Comparison of ENCODE assay signal across 24 cellular contexts in the genomic region with DNA sequence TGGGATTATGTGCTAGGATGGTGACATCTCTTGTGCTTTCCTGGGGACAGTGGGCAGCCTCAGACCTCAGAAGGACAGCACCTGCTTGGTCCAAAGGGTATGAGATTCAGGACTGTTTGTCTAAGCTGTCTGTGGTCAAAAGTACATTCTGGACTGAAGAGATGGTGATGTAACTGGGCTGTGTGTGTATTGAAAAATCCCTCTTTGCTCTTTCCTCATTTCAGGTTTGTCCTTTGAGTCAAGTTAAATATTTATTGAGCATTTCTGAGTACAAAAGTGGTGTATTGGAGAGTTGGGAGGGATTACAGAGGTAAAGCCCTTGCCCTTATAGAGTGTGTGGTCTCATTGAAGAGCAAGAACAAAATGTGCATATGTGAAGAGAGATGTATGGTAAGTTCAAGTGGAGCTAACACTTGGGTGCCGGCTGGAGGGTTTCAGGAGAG. TPM values are rescaled to one million over a fixed set of nuclear protein-coding genes. Genes with fewer than 3 reads are reported as not detected.
DNase-seq lines count a peak whose midpoint lies in the region; ATAC-seq and TF ChIP-seq lines count a peak whose summit lies in the region.
"Had no signal": no experiment of that assay in that cellular context is flagged by ENCODE, and none has a peak within 500 bp of the region (broad histone marks: within the 10 kb centered on the region; RNA-seq: fewer than 3 reads in every experiment).

No MANE protein-coding gene starts in this region.

- no peak overlapping the region for H3K27ac ChIP-seq in brain microvascular endothelial cell
- H3K27ac ChIP-seq in mesenchymal stem cell (ENCODE audit: low read length, poor library complexity, severe bottlenecking) = no peak overlapping the region
- H3K27ac ChIP-seq: colonic mucosa, VCaP had no signal

- H2BK120ac ChIP-seq in mesenchymal stem cell (ENCODE audit: low read depth, low read length) = no peak overlapping the region

- no peak overlapping the region for H2AFZ ChIP-seq in mesenchymal stem cell (ENCODE audit: low read depth, low read length)

- H2BK5ac ChIP-seq in mesenchymal stem cell (ENCODE audit: low read depth, low read length, poor library complexity, severe bottlenecking) = no peak overlapping the region

- peak overlapping the region; percentile 27 for H3K4me3 Mint-ChIP-seq in stimulated activated naive CD8-positive, alpha-beta T cell treated with anti-CD3 and anti-CD28 coated beads, Interleukin-15, Interleukin-2, amounts not matched to agents 100 ng/mL and 50 ng/mL, for 24 hours
- H3K4me3 Mint-ChIP-seq: CD4-positive, alpha-beta memory T cell; endodermal cell; immature natural killer cell; memory B cell; natural killer cell treated with Interleukin-12 subunit alpha and Interleukin-12 subunit beta and Interleukin-15 and Interleukin-18, amount 100 ng/mL, for 72 hours had no signal

- no peak overlapping the region for H3K14ac ChIP-seq in mesenchymal stem cell (ENCODE audit: low read length in 2 of 2)

- peak overlapping the region; percentile 66 for H3K27ac Mint-ChIP-seq in stimulated activated naive CD8-positive, alpha-beta T cell treated with anti-CD3 and anti-CD28 coated beads, Interleukin-15, Interleukin-2, amounts not matched to agents 100 ng/mL and 50 ng/mL, for 24 hours
- H3K27ac Mint-ChIP-seq: endodermal cell; immature natural killer cell; memory B cell; natural killer cell treated with Interleukin-12 subunit alpha and Interleukin-12 subunit beta and Interleukin-15 and Interleukin-18, amount 100 ng/mL, for 72 hours had no signal

- H3K9me3 ChIP-seq in mesenchymal stem cell (ENCODE audit: control insufficient read depth, low read length) = no peaks in the 10 kb centered on the region
- H3K9me3 ChIP-seq: colonic mucosa, thoracic aorta had no signal

- no peak for ATAC-seq in stimulated activated naive CD8-positive, alpha-beta T cell treated with anti-CD3 and anti-CD28 coated beads, Interleukin-15, Interleukin-2, amounts not matched to agents 100 U/mL and 50 U/mL, for 24 hours
- ATAC-seq in HG03025 (IDR thresholded peaks at IDR 0.05; ENCODE audit: low FRiP score, unreplicated experiment) = no peak
- ATAC-seq: K562; natural killer cell treated with Interleukin-12 subunit alpha and Interleukin-12 subunit beta and Interleukin-15 and Interleukin-18, amount 100 ng/mL, for 72 hours had no signal

- H3K27me3 Mint-ChIP-seq in stimulated activated naive CD8-positive, alpha-beta T cell treated with anti-CD3 and anti-CD28 coated beads, Interleukin-15, Interleukin-2, amounts not matched to agents 100 ng/mL and 50 ng/mL, for 24 hours = no peaks in the 10 kb centered on the region
- H3K27me3 Mint-ChIP-seq: CD4-positive, alpha-beta memory T cell; memory B cell; natural killer cell treated with Interleukin-12 subunit alpha and Interleukin-12 subunit beta and Interleukin-15 and Interleukin-18, amount 100 ng/mL, for 72 hours had no signal

- H3K79me1 ChIP-seq in mesenchymal stem cell (replicated peaks; ENCODE audit: low read length, poor library complexity, severe bottlenecking) = peaks cover 12% of the 10 kb centered on the region

- H3K27me3 ChIP-seq in brain microvascular endothelial cell (replicated peaks) = no peaks in the 10 kb centered on the region
- no peaks in the 10 kb centered on the region for H3K27me3 ChIP-seq in mesenchymal stem cell (ENCODE audit: control insufficient read depth in 1 of 2, insufficient read depth in 1 of 2, low read length in 2 of 2)
- H3K27me3 ChIP-seq: colonic mucosa had no signal

- H3K36me3 ChIP-seq in brain microvascular endothelial cell (replicated peaks) (peaks cover under 1% of the 10 kb centered on the region), mesenchymal stem cell (ENCODE audit: control insufficient read depth in 1 of 2, insufficient read depth in 2 of 2, low read depth in 1 of 2, low read length in 2 of 2) (peaks cover 5 to 12% of the 10 kb centered on the region in 2 experiments)
- H3K36me3 ChIP-seq: colonic mucosa had no signal

- DNase-seq in stimulated activated naive CD8-positive, alpha-beta T cell treated with anti-CD3 and anti-CD28 coated beads, Interleukin-15, Interleukin-2, amounts not matched to agents 100 U/mL and 50 U/mL, for 24 hours = no peak
- DNase-seq in brain microvascular endothelial cell (peak; percentile 51), mesenchymal stem cell (peak; percentile 69), GOT3 (lab: John Stamatoyannopoulos, UW) (no peak), kidney tubule cell (ENCODE audit: low spot score) (no peak), superior temporal gyrus (ENCODE audit: extremely low spot score) (no peak)
- DNase-seq: CD4-positive, alpha-beta memory T cell; colonic mucosa; DMS79 treated with DMSO at 0.1 percent for 48 hours; endodermal cell; head of caudate nucleus; immature natural killer cell; NCI-H1694 treated with DMSO at 0.1 percent for 48 hours; NCI-H226; small intestine; stimulated activated CD4-positive, alpha-beta T cell treated with anti-CD3 and anti-CD28 coated beads, Interleukin-4, amount 100 ng/mL, for 1 hour; T-helper 2 cell had no signal

- H3K4me3 ChIP-seq in brain microvascular endothelial cell (ENCODE audit: low read depth, low read length) (no peak overlapping the region), mesenchymal stem cell (ENCODE audit: insufficient read depth in 1 of 2, low read depth in 1 of 2, low read length in 2 of 2) (no peak overlapping the region)
- H3K4me3 ChIP-seq: colonic mucosa, K562, thoracic aorta had no signal

- H3K23ac ChIP-seq in mesenchymal stem cell (ENCODE audit: low read length in 2 of 2) = no peak overlapping the region

- no peaks in the 10 kb centered on the region for H3K9me3 Mint-ChIP-seq in stimulated activated naive CD8-positive, alpha-beta T cell treated with anti-CD3 and anti-CD28 coated beads, Interleukin-15, Interleukin-2, amounts not matched to agents 100 ng/mL and 50 ng/mL, for 24 hours
- H3K9me3 Mint-ChIP-seq: CD4-positive, alpha-beta memory T cell; endodermal cell; immature natural killer cell; memory B cell; natural killer cell treated with Interleukin-12 subunit alpha and Interleukin-12 subunit beta and Interleukin-15 and Interleukin-18, amount 100 ng/mL, for 72 hours had no signal

- in situ Hi-C loops in brain microvascular endothelial cell (cut with HindIII; ENCODE audit: low pct_ligation_motif_present, low sequenced_read_pairs) = no loop called here

- H3K9ac ChIP-seq in mesenchymal stem cell (ENCODE audit: low read length) = no peak overlapping the region

- 96% methylated on average over 1 of the region's 1 CpG for WGBS in mesenchymal stem cell

- no peak overlapping the region for H3K18ac ChIP-seq in mesenchymal stem cell (ENCODE audit: low read depth in 1 of 2, low read length in 2 of 2)

- peaks cover 74% of the 10 kb centered on the region for H3K36me3 Mint-ChIP-seq in stimulated activated naive CD8-positive, alpha-beta T cell treated with anti-CD3 and anti-CD28 coated beads, Interleukin-15, Interleukin-2, amounts not matched to agents 100 ng/mL and 50 ng/mL, for 24 hours (ENCODE audit: low read depth)

- H4K8ac ChIP-seq in mesenchymal stem cell (ENCODE audit: low read length) = no peak overlapping the region

- no peak for TF ChIP-seq CTCF in brain microvascular endothelial cell (IDR thresholded peaks at IDR 0.05; ENCODE audit: low read depth, low read length, missing control alignments)

- peaks cover 51% of the 10 kb centered on the region for H3K4me1 Mint-ChIP-seq in stimulated activated naive CD8-positive, alpha-beta T cell treated with anti-CD3 and anti-CD28 coated beads, Interleukin-15, Interleukin-2, amounts not matched to agents 100 ng/mL and 50 ng/mL, for 24 hours (ENCODE audit: low read depth)
- H3K4me1 Mint-ChIP-seq: immature natural killer cell had no signal

- no peak overlapping the region for H4K91ac ChIP-seq in mesenchymal stem cell (ENCODE audit: low read length)

- peaks cover 12% of the 10 kb centered on the region for H3K4me1 ChIP-seq in mesenchymal stem cell (ENCODE audit: control insufficient read depth, insufficient read depth, low read depth, low read length)
- H3K4me1 ChIP-seq: colonic mucosa had no signal

- no peak overlapping the region for H3K4me2 ChIP-seq in mesenchymal stem cell (ENCODE audit: low read length, poor library complexity, severe bottlenecking)

- no peak overlapping the region for H2AK5ac ChIP-seq in mesenchymal stem cell (ENCODE audit: low read length, severe bottlenecking)

- H3K4ac ChIP-seq in mesenchymal stem cell (ENCODE audit: low read depth in 1 of 2, low read length in 2 of 2) = no peak overlapping the region

- no peak overlapping the region for H2BK15ac ChIP-seq in mesenchymal stem cell (ENCODE audit: low read depth, poor library complexity, severe bottlenecking)

- H2BK12ac ChIP-seq in mesenchymal stem cell (ENCODE audit: low read length in 2 of 2) = no peak overlapping the region

RNA-seq across cellular contexts. Expression of gene RCL1, which starts 46.7 kb away (rescaled TPM):
- 12.5 TPM for polyA plus RNA-seq in mesenchymal stem cell (2013, experiment 1 of 2)
- 13.8 TPM for polyA plus RNA-seq in mesenchymal stem cell (2013, experiment 2 of 2)

Comparison
In these comparisons a context has a peak if more than half of its experiments do, and no peak if none do; other contexts are left out.
1. DNase-seq: peak in brain microvascular endothelial cell (single experiment) and mesenchymal stem cell (single experiment); none in stimulated activated naive CD8-positive, alpha-beta T cell treated with anti-CD3 and anti-CD28 coated beads, Interleukin-15, Interleukin-2, amounts not matched to agents 100 U/mL and 50 U/mL, for 24 hours (single experiment), GOT3 (single experiment), kidney tubule cell (single experiment) and superior temporal gyrus (single experiment).